In genomic region chr16:11750056-11750455, GRCh38 we compare ENCODE assay signal across 25 cellular contexts. TPM values are rescaled to one million over a fixed set of nuclear protein-coding genes. Genes with fewer than 3 reads are reported as not detected.
DNase-seq lines count a peak whose midpoint lies in the region; ATAC-seq and TF ChIP-seq lines count a peak whose summit lies in the region.
"Had no signal": no experiment of that assay in that cellular context is flagged by ENCODE, and none has a peak within 500 bp of the region (broad histone marks: within the 10 kb centered on the region; RNA-seq: fewer than 3 reads in every experiment).

No MANE protein-coding gene starts in this region.

- no peak overlapping the region for H2BK15ac ChIP-seq in mesenchymal stem cell (ENCODE audit: low read depth, poor library complexity, severe bottlenecking)

- peak overlapping the region; percentile 27 for H3K27ac Mint-ChIP-seq in activated T-helper 1 cell treated with anti-CD3 and anti-CD28 coated beads, Interleukin-12 subunit alpha, Interleukin-12 subunit beta, Interleukin-2, Interleukin-4 antibody, amounts not matched to agents 30 ng/mL and 10 ng/mL and 1 ng/mL, durations not matched to agents 14 hours and 24 hours and 36 hours
- H3K27ac Mint-ChIP-seq in type B pancreatic cell: peak overlapping the region; percentile 21
- H3K27ac Mint-ChIP-seq: T-helper 1 cell treated with Interleukin-12 subunit alpha and Interleukin-12 subunit beta and Interleukin-4 antibody, amounts not matched to agents 30 μg/mL and 1 μg/mL, for 36 hours had no signal

- H3K4me1 ChIP-seq in cardiac muscle cell (ENCODE audit: low read depth) (no peaks in the 10 kb centered on the region), mesenchymal stem cell (ENCODE audit: control insufficient read depth, insufficient read depth, low read depth, low read length) (peaks cover 9% of the 10 kb centered on the region)
- H3K4me1 ChIP-seq: lower lobe of right lung had no signal

- no peak overlapping the region for H2BK120ac ChIP-seq in mesenchymal stem cell (ENCODE audit: low read depth, low read length)

- peak overlapping the region; percentile 56 for H2AK5ac ChIP-seq in mesenchymal stem cell (ENCODE audit: low read length, severe bottlenecking)

- WGBS in mesenchymal stem cell: 96% methylated on average over 6 of the region's 7 CpGs

- no peak overlapping the region for H3K23ac ChIP-seq in mesenchymal stem cell (ENCODE audit: low read length in 2 of 2)

- no peak overlapping the region for H3K18ac ChIP-seq in mesenchymal stem cell (ENCODE audit: low read depth in 1 of 2, low read length in 2 of 2)

- peaks cover 5% of the 10 kb centered on the region for H3K4me1 Mint-ChIP-seq in activated T-helper 1 cell treated with anti-CD3 and anti-CD28 coated beads, Interleukin-12 subunit alpha, Interleukin-12 subunit beta, Interleukin-2, Interleukin-4 antibody, amounts not matched to agents 30 ng/mL and 10 ng/mL and 1 ng/mL, durations not matched to agents 14 hours and 24 hours and 36 hours (ENCODE audit: low read depth)
- H3K4me1 Mint-ChIP-seq in type B pancreatic cell (ENCODE audit: unreplicated experiment): peaks cover 8% of the 10 kb centered on the region
- H3K4me1 Mint-ChIP-seq: CD14-positive monocyte had no signal

- no peak overlapping the region for H2BK12ac ChIP-seq in mesenchymal stem cell (ENCODE audit: low read length in 2 of 2)

- H3K4me3 ChIP-seq in cardiac muscle cell (no peak overlapping the region), mesenchymal stem cell (ENCODE audit: insufficient read depth in 1 of 2, low read depth in 1 of 2, low read length in 2 of 2) (no peak overlapping the region)
- H3K4me3 ChIP-seq: lower lobe of right lung, PC-9 had no signal

- no peaks in the 10 kb centered on the region for H3K27me3 Mint-ChIP-seq in activated T-helper 1 cell treated with anti-CD3 and anti-CD28 coated beads, Interleukin-12 subunit alpha, Interleukin-12 subunit beta, Interleukin-2, Interleukin-4 antibody, amounts not matched to agents 30 ng/mL and 10 ng/mL and 1 ng/mL, durations not matched to agents 14 hours and 24 hours and 36 hours (ENCODE audit: insufficient read depth)
- H3K27me3 Mint-ChIP-seq in type B pancreatic cell: no peaks in the 10 kb centered on the region

- no peak for TF ChIP-seq CTCF in cardiac muscle cell (IDR thresholded peaks at IDR 0.05; ENCODE audit: low read depth, low read length)
- TF ChIP-seq CTCF in type B pancreatic cell (conservative IDR thresholded peaks at IDR 0.05): no peak

- H4K8ac ChIP-seq in mesenchymal stem cell (ENCODE audit: low read length): no peak overlapping the region

- H3K36me3 Mint-ChIP-seq in activated T-helper 1 cell treated with anti-CD3 and anti-CD28 coated beads, Interleukin-12 subunit alpha, Interleukin-12 subunit beta, Interleukin-2, Interleukin-4 antibody, amounts not matched to agents 30 ng/mL and 10 ng/mL and 1 ng/mL, durations not matched to agents 14 hours and 24 hours and 36 hours (ENCODE audit: low read depth): peaks cover 30% of the 10 kb centered on the region
- peaks cover 34% of the 10 kb centered on the region for H3K36me3 Mint-ChIP-seq in type B pancreatic cell

- H3K27me3 ChIP-seq in cardiac muscle cell (no peaks in the 10 kb centered on the region), mesenchymal stem cell (ENCODE audit: control insufficient read depth in 1 of 2, insufficient read depth in 1 of 2, low read length in 2 of 2) (no peaks in the 10 kb centered on the region)

- H3K36me3 ChIP-seq in cardiac muscle cell (peaks cover 48% of the 10 kb centered on the region), mesenchymal stem cell (ENCODE audit: control insufficient read depth in 1 of 2, insufficient read depth in 2 of 2, low read depth in 1 of 2, low read length in 2 of 2) (peaks cover 45 to 65% of the 10 kb centered on the region in 2 experiments)

- H3K27ac ChIP-seq in cardiac muscle cell: peak overlapping the region; percentile 34
- no peak overlapping the region for H3K27ac ChIP-seq in mesenchymal stem cell (ENCODE audit: low read length, poor library complexity, severe bottlenecking)
- H3K27ac ChIP-seq: lower lobe of right lung, parathyroid adenoma, PC-9 had no signal

- H3K4ac ChIP-seq in mesenchymal stem cell (ENCODE audit: low read depth in 1 of 2, low read length in 2 of 2): no peak overlapping the region

- intact Hi-C loops in Right ventricle myocardium superior (cut with DNase I): no loop called here
- intact Hi-C loops in activated T-helper 1 cell treated with anti-CD3 and anti-CD28 coated beads, Interleukin-12 subunit alpha, Interleukin-12 subunit beta, Interleukin-2, Interleukin-4 antibody, amounts not matched to agents 30 ng/mL and 10 ng/mL and 1 ng/mL, durations not matched to agents 14 hours and 24 hours and 36 hours (cut with micrococcal nuclease): no loop called here

- no peak overlapping the region for H3K14ac ChIP-seq in mesenchymal stem cell (ENCODE audit: low read length in 2 of 2)

- no peak overlapping the region for H3K4me2 ChIP-seq in mesenchymal stem cell (ENCODE audit: low read length, poor library complexity, severe bottlenecking)
- H3K4me2 ChIP-seq: PC-9 had no signal

- H2BK5ac ChIP-seq in mesenchymal stem cell (ENCODE audit: low read depth, low read length, poor library complexity, severe bottlenecking): no peak overlapping the region

- DNase-seq in cardiac muscle cell (ENCODE audit: low read depth in 1 of 2, low spot score in 1 of 2): no peak
- no peak for DNase-seq in Right ventricle myocardium superior
- DNase-seq in activated T-helper 1 cell treated with anti-CD3 and anti-CD28 coated beads, Interleukin-12 subunit alpha, Interleukin-12 subunit beta, Interleukin-2, Interleukin-4 antibody, amounts not matched to agents 30 ng/mL and 10 ng/mL and 1 ng/mL, durations not matched to agents 14 hours and 24 hours and 36 hours (ENCODE audit: low spot score): no peak
- no peak for DNase-seq in mesenchymal stem cell
- no peak for DNase-seq in type B pancreatic cell (ENCODE audit: extremely low spot score, unreplicated experiment)
- no peak for DNase-seq in NCI-H2171 treated with DMSO at 0.1 percent for 48 hours (lab: John Stamatoyannopoulos, UW)
- DNase-seq: amygdala; effector CD4-positive, alpha-beta T cell; hypothalamus; lower lobe of right lung; NCI-H1436 treated with DMSO at 0.1 percent for 48 hours; NCI-H2081 treated with DMSO at 0.1 percent for 48 hours; NCI-H226; NCI-H69; PC-9; small intestine; stimulated activated naive CD4-positive, alpha-beta T cell treated with Interleukin-2 at 50 U/mL for 16 hours had no signal

- H3K9ac ChIP-seq in mesenchymal stem cell (ENCODE audit: low read length): no peak overlapping the region
- H3K9ac ChIP-seq: parathyroid adenoma had no signal

- ATAC-seq in Right ventricle myocardium superior (ENCODE audit: poor library complexity) (no peak), GM18868 (IDR thresholded peaks at IDR 0.05; ENCODE audit: unreplicated experiment) (no peak), HG03095 (IDR thresholded peaks at IDR 0.05; ENCODE audit: unreplicated experiment) (no peak)
- ATAC-seq: activated CD4-positive, CD25-positive, alpha-beta regulatory T cell treated with anti-CD3 and anti-CD28 coated beads, Interleukin-2, amount 50 U/mL, for 24 hours; activated naive CD4-positive, alpha-beta T cell treated with anti-CD3 and anti-CD28 coated beads, Interleukin-2, amount 50 U/mL, for 72 hours; lower lobe of right lung; SK-N-SH treated with all-trans-retinoic acid at 6 μM for 48 hours had no signal

- no peak overlapping the region for H3K4me3 Mint-ChIP-seq in activated T-helper 1 cell treated with anti-CD3 and anti-CD28 coated beads, Interleukin-12 subunit alpha, Interleukin-12 subunit beta, Interleukin-2, Interleukin-4 antibody, amounts not matched to agents 30 ng/mL and 10 ng/mL and 1 ng/mL, durations not matched to agents 14 hours and 24 hours and 36 hours
- no peak overlapping the region for H3K4me3 Mint-ChIP-seq in type B pancreatic cell
- H3K4me3 Mint-ChIP-seq: CD14-positive monocyte; T-helper 1 cell treated with Interleukin-12 subunit alpha and Interleukin-12 subunit beta and Interleukin-4 antibody, amounts not matched to agents 30 μg/mL and 1 μg/mL, for 36 hours had no signal

- no peaks in the 10 kb centered on the region for H3K9me3 ChIP-seq in cardiac muscle cell (ENCODE audit: low read depth)
- H3K9me3 ChIP-seq in mesenchymal stem cell (ENCODE audit: control insufficient read depth, low read length): no peaks in the 10 kb centered on the region
- H3K9me3 ChIP-seq: lower lobe of right lung had no signal

- no peak overlapping the region for H4K91ac ChIP-seq in mesenchymal stem cell (ENCODE audit: low read length)

- no peaks in the 10 kb centered on the region for H3K9me3 Mint-ChIP-seq in activated T-helper 1 cell treated with anti-CD3 and anti-CD28 coated beads, Interleukin-12 subunit alpha, Interleukin-12 subunit beta, Interleukin-2, Interleukin-4 antibody, amounts not matched to agents 30 ng/mL and 10 ng/mL and 1 ng/mL, durations not matched to agents 14 hours and 24 hours and 36 hours
- no peaks in the 10 kb centered on the region for H3K9me3 Mint-ChIP-seq in type B pancreatic cell
- H3K9me3 Mint-ChIP-seq: activated naive CD4-positive, alpha-beta T cell treated with anti-CD3 and anti-CD28 coated beads, Interleukin-2, amount 50 U/mL, for 72 hours; CD14-positive monocyte; T-helper 1 cell treated with Interleukin-12 subunit alpha and Interleukin-12 subunit beta and Interleukin-4 antibody, amounts not matched to agents 30 μg/mL and 1 μg/mL, for 36 hours had no signal

- no peak overlapping the region for H2AFZ ChIP-seq in mesenchymal stem cell (ENCODE audit: low read depth, low read length)
- H2AFZ ChIP-seq: parathyroid adenoma, PC-9 had no signal

- H3K79me1 ChIP-seq in mesenchymal stem cell (replicated peaks; ENCODE audit: low read length, poor library complexity, severe bottlenecking): peaks cover 13% of the 10 kb centered on the region

RNA-seq across cellular contexts. Expression of gene TXNDC11, which starts 7.4 kb away (rescaled TPM):
- total RNA-seq in cardiac muscle cell (43.0 and 46.6 TPM in 2 replicates), Right ventricle myocardium superior (18.6 TPM), type B pancreatic cell (ENCODE audit: low replicate concordance) (26.7 and 39.0 TPM in 2 replicates)
- 26.6 and 29.4 TPM in 2 replicates for polyA plus RNA-seq in cardiac muscle cell
- 52.7 and 55.9 TPM in 2 replicates for total RNA-seq in activated T-helper 1 cell treated with anti-CD3 and anti-CD28 coated beads, Interleukin-12 subunit alpha, Interleukin-12 subunit beta, Interleukin-2, Interleukin-4 antibody, amounts not matched to agents 30 ng/mL and 10 ng/mL and 1 ng/mL, durations not matched to agents 14 hours and 24 hours and 36 hours
- 31.9 TPM for polyA plus RNA-seq in mesenchymal stem cell (2013, experiment 1 of 2)
- 32.0 TPM for polyA plus RNA-seq in mesenchymal stem cell (2013, experiment 2 of 2)

RNA-seq across cellular contexts. Expression of gene ZC3H7A, which starts 47.0 kb away (rescaled TPM):
- total RNA-seq in cardiac muscle cell: 36.5 and 55.5 TPM in 2 replicates
- 44.7 and 73.5 TPM in 2 replicates for polyA plus RNA-seq in cardiac muscle cell
- total RNA-seq in Right ventricle myocardium superior: 23.7 TPM
- total RNA-seq in activated T-helper 1 cell treated with anti-CD3 and anti-CD28 coated beads, Interleukin-12 subunit alpha, Interleukin-12 subunit beta, Interleukin-2, Interleukin-4 antibody, amounts not matched to agents 30 ng/mL and 10 ng/mL and 1 ng/mL, durations not matched to agents 14 hours and 24 hours and 36 hours: 71.0 and 78.9 TPM in 2 replicates
- 36.3 TPM for polyA plus RNA-seq in mesenchymal stem cell (2013, experiment 1 of 2)
- polyA plus RNA-seq in mesenchymal stem cell (2013, experiment 2 of 2): 35.3 TPM
- 43.3 and 67.5 TPM in 2 replicates for total RNA-seq in type B pancreatic cell (ENCODE audit: low replicate concordance)
